ENCODE assay signal across 2 cellular contexts in the genomic region with DNA sequence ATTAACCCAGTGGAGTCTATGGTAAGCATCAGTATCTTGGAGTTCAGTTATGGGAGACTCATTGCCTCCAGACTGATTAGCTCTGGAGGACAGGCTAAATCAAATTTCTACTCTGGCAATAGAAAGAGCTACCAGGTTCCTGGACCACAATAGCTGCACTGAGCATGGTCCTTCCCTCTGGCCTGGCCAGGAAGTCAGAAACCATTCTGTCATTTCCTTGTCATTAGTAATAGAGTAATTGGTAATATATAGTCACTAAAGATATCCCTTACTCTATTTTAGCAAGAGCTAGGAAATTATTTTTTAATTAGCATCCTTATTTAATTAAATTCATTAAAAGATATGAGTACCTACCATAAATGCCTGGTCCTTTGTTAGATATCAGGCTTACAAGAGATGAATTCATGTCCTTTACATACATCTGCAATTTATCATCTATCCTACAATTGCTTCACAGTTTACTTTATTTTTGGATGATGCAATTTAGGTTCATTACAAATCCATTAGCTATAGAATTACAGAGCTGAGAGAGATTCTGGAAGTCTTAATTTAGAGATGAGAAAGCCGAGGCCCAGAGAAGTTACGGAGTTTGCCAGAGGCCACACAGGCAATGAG.
TF ChIP-seq lines count a peak whose summit lies in the region.

No MANE protein-coding gene starts in this region.

TF ChIP-seq in SK-N-SH, 30 proteins besides CTCF, POLR2A, EP300 and RAD21:
- TF ChIP-seq USF2 (IDR thresholded peaks at IDR 0.05; ENCODE audit: borderline replicate concordance, low read depth, low read length) = no peak
- TF ChIP-seq JUND (IDR thresholded peaks at IDR 0.05) = no peak
- no peak for TF ChIP-seq YY1 (IDR thresholded peaks at IDR 0.05; ENCODE audit: low read depth)
- TF ChIP-seq TCF12 (IDR thresholded peaks at IDR 0.05) = peak; percentile 36; the same call in 1 of the 2 replicates
- peak; percentile 31; the same call in 1 of the 2 replicates for TF ChIP-seq MXI1 (IDR thresholded peaks at IDR 0.05; ENCODE audit: low read depth, low read length)
- TF ChIP-seq USF1 (IDR thresholded peaks at IDR 0.05; ENCODE audit: borderline replicate concordance, low read depth) = no peak
- TF ChIP-seq TEAD4 (IDR thresholded peaks at IDR 0.05; ENCODE audit: borderline replicate concordance, insufficient read depth) = peak; percentile 53; the same call in 1 of the 2 replicates
- TF ChIP-seq REST (IDR thresholded peaks at IDR 0.05; ENCODE audit: low read depth, low read length) = no peak
- TF ChIP-seq FOXJ3 (CRISPR knock-in tag; IDR thresholded peaks at IDR 0.05) = 0 out of 2 replicates have a peak, but pooled peaks have one; percentile 15
- peak; percentile 58 for TF ChIP-seq GATA2 (CRISPR knock-in tag; IDR thresholded peaks at IDR 0.05)
- TF ChIP-seq CHD2 (IDR thresholded peaks at IDR 0.05; ENCODE audit: low read length, partially characterized antibody) = peak; percentile 60
- peak; percentile 76 for TF ChIP-seq RCOR1 (IDR thresholded peaks at IDR 0.05; ENCODE audit: low read length)
- TF ChIP-seq, protein P1, sequence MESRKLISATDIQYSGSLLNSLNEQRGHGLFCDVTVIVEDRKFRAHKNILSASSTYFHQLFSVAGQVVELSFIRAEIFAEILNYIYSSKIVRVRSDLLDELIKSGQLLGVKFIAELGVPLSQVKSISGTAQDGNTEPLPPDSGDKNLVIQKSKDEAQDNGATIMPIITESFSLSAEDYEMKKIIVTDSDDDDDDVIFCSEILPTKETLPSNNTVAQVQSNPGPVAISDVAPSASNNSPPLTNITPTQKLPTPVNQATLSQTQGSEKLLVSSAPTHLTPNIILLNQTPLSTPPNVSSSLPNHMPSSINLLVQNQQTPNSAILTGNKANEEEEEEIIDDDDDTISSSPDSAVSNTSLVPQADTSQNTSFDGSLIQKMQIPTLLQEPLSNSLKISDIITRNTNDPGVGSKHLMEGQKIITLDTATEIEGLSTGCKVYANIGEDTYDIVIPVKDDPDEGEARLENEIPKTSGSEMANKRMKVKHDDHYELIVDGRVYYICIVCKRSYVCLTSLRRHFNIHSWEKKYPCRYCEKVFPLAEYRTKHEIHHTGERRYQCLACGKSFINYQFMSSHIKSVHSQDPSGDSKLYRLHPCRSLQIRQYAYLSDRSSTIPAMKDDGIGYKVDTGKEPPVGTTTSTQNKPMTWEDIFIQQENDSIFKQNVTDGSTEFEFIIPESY (IDR thresholded peaks at IDR 0.05; ENCODE audit: borderline replicate concordance, low read depth) = no peak
- TF ChIP-seq SIN3A (IDR thresholded peaks at IDR 0.05; ENCODE audit: borderline replicate concordance, low read depth, low read length) = no peak

TF ChIP-seq in endothelial cell of umbilical vein, 7 proteins besides CTCF, POLR2A, EP300 and RAD21:
- TF ChIP-seq EZH2 (IDR thresholded peaks at IDR 0.05; ENCODE audit: borderline replicate concordance, low read depth, low read length, severe bottlenecking) = no peak
- TF ChIP-seq MYC (IDR thresholded peaks at IDR 0.05; ENCODE audit: low read depth, low read length) = no peak
- no peak for TF ChIP-seq POLR2AphosphoS5 (IDR thresholded peaks at IDR 0.05; ENCODE audit: insufficient read depth, low read depth, low read length)
